8 cellular contexts compared by ENCODE assay signal in genomic region chr14:42293180-42293579, GRCh38.
"Had no signal": no experiment of that assay in that cellular context is flagged by ENCODE, and none has a peak within 500 bp of the region (broad histone marks: within the 10 kb centered on the region; RNA-seq: fewer than 3 reads in every experiment).

No MANE protein-coding gene starts in this region.

- H3K4me3 ChIP-seq: GM23248, HAP-1 had no signal

- DNase-seq: GM23248, GOT3, H7, HFFc6, KG1 had no signal

- H3K9ac ChIP-seq: GM23248 had no signal

- ATAC-seq: HCT116 had no signal

- H3K36me3 ChIP-seq: HAP-1 had no signal

- FAIRE-seq: HTR-8/SVneo had no signal

- H2AFZ ChIP-seq: GM23248 had no signal

- H3K9me3 ChIP-seq: HAP-1 had no signal

- H3K4me1 ChIP-seq: HAP-1 had no signal

- H3K27ac ChIP-seq: GM23248 had no signal
